ENCODE assay signal across 8 cellular contexts in genomic region chr3:10008216-10008587, GRCh38. TPM values are rescaled to one million over a fixed set of nuclear protein-coding genes. Genes with fewer than 3 reads are reported as not detected.
DNase-seq lines count a peak whose midpoint lies in the region; ATAC-seq and TF ChIP-seq lines count a peak whose summit lies in the region.
"Not testable (repeated sequence)": the region's sequence is repeated elsewhere in the genome, so short reads cannot be mapped to it uniquely, and the experiment has no call there.

No MANE protein-coding gene starts in this region.

- not testable (repeated sequence) for H2BK15ac ChIP-seq in H9 (ENCODE audit: low read depth, low read length)

- not testable (repeated sequence) for H4K91ac ChIP-seq in H9 (ENCODE audit: insufficient read length, low read depth, low read length)

- not testable (repeated sequence) for H3K23ac ChIP-seq in H9 (ENCODE audit: insufficient read length, low read depth, low read length)

- H3K27ac ChIP-seq in ACC112 (ENCODE audit: low read depth, low read length); H9 (ENCODE audit: insufficient read length, low read depth, low read length); PC-9; smooth muscle cell (ENCODE audit: low read depth): not testable (repeated sequence)

- H3K9me3 ChIP-seq in H9 (ENCODE audit: control insufficient read depth, low read depth, low read length); PC-9 (ENCODE audit: insufficient read depth, low read depth); iPS-15b (ENCODE audit: control insufficient read depth, insufficient read depth, low read length); smooth muscle cell (replicated peaks; ENCODE audit: low read depth): not testable (repeated sequence)

- not testable (repeated sequence) for H3K18ac ChIP-seq in H9 (ENCODE audit: insufficient read length, low read depth, low read length)

- H3K9ac ChIP-seq in H9 (ENCODE audit: extremely low read depth, insufficient read length, low read length); iPS-15b (ENCODE audit: low read depth, low read length); smooth muscle cell (ENCODE audit: low read depth): not testable (repeated sequence)

- H3K14ac ChIP-seq in H9 (ENCODE audit: insufficient read depth, low read length), result not testable (repeated sequence)

- H3K4ac ChIP-seq in H9 (ENCODE audit: low read depth, low read length), result not testable (repeated sequence)

- not testable (repeated sequence) for H2BK20ac ChIP-seq in H9 (ENCODE audit: low read depth, low read length, poor library complexity, severe bottlenecking)

- no CpG with 5 or more reads among the region's 4 CpGs for WGBS in H9 (ENCODE audit: extremely low coverage, insufficient read length, low lambda C conversion rate)
- WGBS in smooth muscle cell (ENCODE audit: low lambda C conversion rate), result 72% methylated on average over 4 of the region's 4 CpGs

- not testable (repeated sequence) for H3K36me3 ChIP-seq in ACC112 (ENCODE audit: insufficient read depth, low read length); PC-9 (ENCODE audit: low read depth); iPS-15b (ENCODE audit: control insufficient read depth, insufficient read depth, low read length); smooth muscle cell (ENCODE audit: low read depth)

- H3K27me3 Mint-ChIP-seq in H9 (ENCODE audit: low read depth), result peaks cover 23% of the 10 kb centered on the region
- H3K27me3 Mint-ChIP-seq in activated T-cell treated with anti-CD3 and anti-CD28 coated beads, Interleukin-2, amount 50 U/mL, for 4 hours (ENCODE audit: low read depth), result not testable (repeated sequence)
- peaks cover 0 to 12% (median 5%) of the 10 kb centered on the region in 5 donors for H3K27me3 Mint-ChIP-seq in naive thymus-derived CD8-positive, alpha-beta T cell

- peak overlapping the region; percentile 61 to 74 for H3K4me3 Mint-ChIP-seq in H9
- H3K4me3 Mint-ChIP-seq in activated T-cell treated with anti-CD3 and anti-CD28 coated beads, Interleukin-2, amount 50 U/mL, for 4 hours, result peak overlapping the region; percentile 73
- peak overlapping the region in 8 of 10 donors; percentile 52 to 84 (median 73) for H3K4me3 Mint-ChIP-seq in naive thymus-derived CD8-positive, alpha-beta T cell

- H3K56ac ChIP-seq in H9 (ENCODE audit: insufficient read length, low read depth, low read length), result not testable (repeated sequence)

- TF ChIP-seq CTCF in H9 (conservative IDR thresholded peaks at IDR 0.05); PC-9 (conservative IDR thresholded peaks at IDR 0.05); smooth muscle cell (IDR thresholded peaks at IDR 0.05; ENCODE audit: borderline replicate concordance, insufficient read depth, poor library complexity, severe bottlenecking): not testable (repeated sequence)

- H4K5ac ChIP-seq in H9 (ENCODE audit: insufficient read length, low read depth, low read length), result not testable (repeated sequence)

- H4K8ac ChIP-seq in H9 (replicated peaks; ENCODE audit: insufficient read length, low read depth, low read length), result not testable (repeated sequence)

- H3K9me2 ChIP-seq in PC-9 (ENCODE audit: insufficient read depth), result not testable (repeated sequence)

- peaks cover 17 to 24% of the 10 kb centered on the region in 2 experiments for H3K4me1 Mint-ChIP-seq in H9
- peaks cover 25% of the 10 kb centered on the region for H3K4me1 Mint-ChIP-seq in activated T-cell treated with anti-CD3 and anti-CD28 coated beads, Interleukin-2, amount 50 U/mL, for 4 hours (ENCODE audit: low read depth)
- peaks cover 8 to 25% (median 21%) of the 10 kb centered on the region in 4 donors for H3K4me1 Mint-ChIP-seq in naive thymus-derived CD8-positive, alpha-beta T cell

- H2AK5ac ChIP-seq in H9 (ENCODE audit: insufficient read length, low read length), result not testable (repeated sequence)

- not testable (repeated sequence) for DNase-seq in H9; PC-9; activated T-cell treated with anti-CD3 and anti-CD28 coated beads, Interleukin-2, amount 50 U/mL, for 4 hours; naive thymus-derived CD8-positive, alpha-beta T cell; smooth muscle cell (lab: John Stamatoyannopoulos, UW; ENCODE audit: unreplicated experiment)
- peak; percentile 54 for DNase-seq in cerebellum (ENCODE audit: low spot score)

- POLR2A ChIA-PET in PC-9 (lab: Charles Lee; ENCODE audit: unreplicated experiment); naive thymus-derived CD8-positive, alpha-beta T cell (lab: Charles Lee): not testable (repeated sequence)

- H3K79me2 ChIP-seq in ACC112 (ENCODE audit: control insufficient read depth, insufficient read depth, low read length, unreplicated experiment); H9 (ENCODE audit: insufficient read depth, low read length); PC-9 (ENCODE audit: low read depth); smooth muscle cell (ENCODE audit: low read depth): not testable (repeated sequence)

- H3F3A ChIP-seq in PC-9 (ENCODE audit: insufficient read depth, low read depth), result peaks cover 31% of the 10 kb centered on the region; the same call in 1 of the 2 replicates
- not testable (repeated sequence) for H3F3A ChIP-seq in smooth muscle cell (ENCODE audit: low read depth)

- H2BK12ac ChIP-seq in H9 (ENCODE audit: insufficient read length, low read depth, low read length), result not testable (repeated sequence)

- H4K20me1 ChIP-seq in H9 (ENCODE audit: control insufficient read depth, insufficient read depth, insufficient read length); PC-9 (ENCODE audit: insufficient read depth); smooth muscle cell (ENCODE audit: low read depth): not testable (repeated sequence)

- H3K23me2 ChIP-seq in H9 (ENCODE audit: insufficient read length, low read depth, low read length, poor library complexity, severe bottlenecking), result peaks cover 11% of the 10 kb centered on the region

- H3K27me3 ChIP-seq in ACC112 (ENCODE audit: insufficient read depth, low read length); H9 (ENCODE audit: insufficient read depth, low read length); PC-9 (ENCODE audit: insufficient read depth, low read depth); iPS-15b (ENCODE audit: control insufficient read depth, insufficient read depth, low read length); smooth muscle cell (ENCODE audit: low read depth): not testable (repeated sequence)

- peaks cover 21% of the 10 kb centered on the region for H3K4me1 ChIP-seq in ACC112 (ENCODE audit: control insufficient read depth, insufficient read depth, low read length, unreplicated experiment)
- H3K4me1 ChIP-seq in H9 (ENCODE audit: insufficient read depth, low read length); PC-9 (replicated peaks; ENCODE audit: insufficient read depth); iPS-15b (ENCODE audit: control insufficient read depth, insufficient read depth, low read length); smooth muscle cell (ENCODE audit: low read depth): not testable (repeated sequence)

- H2BK5ac ChIP-seq in H9 (ENCODE audit: insufficient read length, low read length), result not testable (repeated sequence)

- H3K4me2 ChIP-seq in H9 (ENCODE audit: insufficient read depth, insufficient read length, low read length) (peak overlapping the region; percentile 60), PC-9 (peak overlapping the region; percentile 76; the same call in 1 of the 2 replicates), smooth muscle cell (peak overlapping the region; percentile 90)

- H2BK120ac ChIP-seq in H9 (ENCODE audit: low read depth, low read length, poor library complexity, severe bottlenecking), result not testable (repeated sequence)

- CTCF ChIA-PET in PC-9 (lab: Charles Lee), result interaction anchor here (0.8 kb wide), 1 partner anchor 62 kb away, joined by 3 read pairs; no protein-coding TSS in a partner anchor

- H3K4me3 ChIP-seq in ACC112 (ENCODE audit: low read depth, low read length) (peak overlapping the region; percentile 76; the same call in 1 of the 2 replicates), PC-9 (peak overlapping the region; percentile 53; the same call in 1 of the 2 replicates), iPS-15b (ENCODE audit: low read depth, low read length) (peak overlapping the region; percentile 67), smooth muscle cell (peak overlapping the region; percentile 70)

- 0 out of 7 replicates have a peak overlapping the region, but pooled peaks of 1 of the 3 experiments have one; percentile 15 for H3K27ac Mint-ChIP-seq in H9
- H3K27ac Mint-ChIP-seq in naive thymus-derived CD8-positive, alpha-beta T cell, result peak overlapping the region in 3 of 10 donors; percentile 43 to 77 (median 65)

- H3K36me3 Mint-ChIP-seq in H9 (ENCODE audit: insufficient read depth in 1 of 3, low read depth in 3 of 3), result peaks cover 12 to 17% (median 13%) of the 10 kb centered on the region in 3 experiments; a peak in 6 of 7 replicates
- H3K36me3 Mint-ChIP-seq in activated T-cell treated with anti-CD3 and anti-CD28 coated beads, Interleukin-2, amount 50 U/mL, for 4 hours (ENCODE audit: insufficient read depth); naive thymus-derived CD8-positive, alpha-beta T cell: not testable (repeated sequence)

- H3K79me1 ChIP-seq in H9 (ENCODE audit: insufficient read depth, low read depth, low read length, poor library complexity, severe bottlenecking), result not testable (repeated sequence)

- not testable (repeated sequence) for BruUV-seq in PC-9 (replicated peaks; lab: Mats Ljungman, UMichigan)

- not testable (repeated sequence) for H3K9me3 Mint-ChIP-seq in H9; activated T-cell treated with anti-CD3 and anti-CD28 coated beads, Interleukin-2, amount 50 U/mL, for 4 hours; naive thymus-derived CD8-positive, alpha-beta T cell

- H3T11ph ChIP-seq in H9 (ENCODE audit: low read length), result not testable (repeated sequence)

- intact Hi-C loops in PC-9 (cut with micrococcal nuclease; ENCODE audit: unreplicated experiment), result not testable (repeated sequence)

- ATAC-seq in activated T-cell treated with anti-CD3 and anti-CD28 coated beads, Interleukin-2, amount 50 U/mL, for 4 hours; naive thymus-derived CD8-positive, alpha-beta T cell: not testable (repeated sequence)

- not testable (repeated sequence) for H2AFZ ChIP-seq in ACC112 (ENCODE audit: low read length, unreplicated experiment); H9 (ENCODE audit: low read length); PC-9; smooth muscle cell (ENCODE audit: low read depth)

RNA-seq across cellular contexts. Expression of gene FANCD2, which starts 18.0 kb away (rescaled TPM):
- total RNA-seq in H9 (2021), result 67.8 and 74.9 TPM in 2 replicates
- total RNA-seq in PC-9 (2021), result 35.7 and 52.2 TPM in 2 replicates
- total RNA-seq in activated T-cell treated with anti-CD3 and anti-CD28 coated beads, Interleukin-2, amount 50 U/mL, for 4 hours, result 10 to 100 TPM; 33.8 to 34.8 (median 34.5) TPM
- 12.1 TPM for total RNA-seq in cerebellum
- 10 to 100 TPM; 21.5 to 25.5 TPM for total RNA-seq in naive thymus-derived CD8-positive, alpha-beta T cell
- 1 to 10 TPM; 3.9 to 5.6 (median 4.7) TPM for polyA plus RNA-seq in naive thymus-derived CD8-positive, alpha-beta T cell
- total RNA-seq in smooth muscle cell, result 5.6 and 7.6 TPM in 2 replicates
- 4.4 and 5.8 TPM in 2 replicates for polyA plus RNA-seq in smooth muscle cell

RNA-seq across cellular contexts. Expression of gene EMC3, which starts 21.6 kb away (rescaled TPM):
- total RNA-seq in H9 (2021), result 39.3 and 45.6 TPM in 2 replicates
- total RNA-seq in PC-9 (2021), result 36.1 and 57.5 TPM in 2 replicates
- 10 to 100 TPM; 47.1 to 58.8 (median 47.7) TPM for total RNA-seq in activated T-cell treated with anti-CD3 and anti-CD28 coated beads, Interleukin-2, amount 50 U/mL, for 4 hours
- 22.9 TPM for total RNA-seq in cerebellum
- total RNA-seq in naive thymus-derived CD8-positive, alpha-beta T cell, result 10 to 100 TPM; 31.3 to 35.6 TPM
- 10 to 100 TPM; 52.6 to 61.5 (median 55.4) TPM for polyA plus RNA-seq in naive thymus-derived CD8-positive, alpha-beta T cell
- 111 and 122 TPM in 2 replicates for total RNA-seq in smooth muscle cell
- polyA plus RNA-seq in smooth muscle cell, result 100 and 114 TPM in 2 replicates

RNA-seq across cellular contexts. Expression of gene PRRT3, which starts 56.0 kb away (rescaled TPM):
- 18.8 and 19.5 TPM in 2 replicates for total RNA-seq in H9 (2021)
- total RNA-seq in PC-9 (2021), result 0.90 and 0.93 TPM in 2 replicates
- total RNA-seq in activated T-cell treated with anti-CD3 and anti-CD28 coated beads, Interleukin-2, amount 50 U/mL, for 4 hours, result 1 to 10 TPM; 6.7 to 7.6 (median 7.5) TPM
- 5.5 TPM for total RNA-seq in cerebellum
- 1 to 10 TPM; 5.5 to 6.3 TPM for total RNA-seq in naive thymus-derived CD8-positive, alpha-beta T cell
- 1 to 10 TPM; 2.2 to 4.4 (median 3.1) TPM for polyA plus RNA-seq in naive thymus-derived CD8-positive, alpha-beta T cell
- total RNA-seq in smooth muscle cell, result 0.85 and 1.3 TPM in 2 replicates
- 2.4 and 4.2 TPM in 2 replicates for polyA plus RNA-seq in smooth muscle cell
